Comparison of ENCODE assay signal across 27 cellular contexts in genomic region chr11:125228425-125228824, GRCh38.
DNase-seq lines count a peak whose midpoint lies in the region; ATAC-seq and TF ChIP-seq lines count a peak whose summit lies in the region.
"Had no signal": no experiment of that assay in that cellular context is flagged by ENCODE, and none has a peak within 500 bp of the region (broad histone marks: within the 10 kb centered on the region; RNA-seq: fewer than 3 reads in every experiment).

No MANE protein-coding gene starts in this region.

- H3K4me1 Mint-ChIP-seq in WTC11: peaks cover 58% of the 10 kb centered on the region
- H3K4me1 Mint-ChIP-seq in activated naive CD8-positive, alpha-beta T cell treated with anti-CD3 and anti-CD28 coated beads, Interleukin-2, amount 50 U/mL, for 24 hours: no peaks in the 10 kb centered on the region
- H3K4me1 Mint-ChIP-seq in T-cell: no peaks in the 10 kb centered on the region

- H3K4me3 Mint-ChIP-seq in WTC11: peak overlapping the region; percentile 12; the same call in 1 of the 2 replicates
- H3K4me3 Mint-ChIP-seq in activated naive CD8-positive, alpha-beta T cell treated with anti-CD3 and anti-CD28 coated beads, Interleukin-2, amount 50 U/mL, for 24 hours: no peak overlapping the region
- no peak overlapping the region for H3K4me3 Mint-ChIP-seq in T-cell
- H3K4me3 Mint-ChIP-seq: CD4-positive, alpha-beta T cell had no signal

- no peaks in the 10 kb centered on the region for H3K27me3 ChIP-seq in H7 (ENCODE audit: control insufficient read depth, insufficient read depth, low read length)
- H3K27me3 ChIP-seq: BLaER1 treated with 17β-estradiol and CSF1 and Interleukin-3, amounts not matched to agents 10 nM and 100 nM; SJSA1 had no signal

- POLR2A ChIA-PET in WTC11 (lab: Charles Lee): no interaction called here
- POLR2A ChIA-PET in T-cell (lab: Charles Lee): no interaction called here

- H3K4me3 ChIP-seq in H7 (ENCODE audit: insufficient read depth, low read depth, low read length) (no peak overlapping the region), retinal pigment epithelial cell (ENCODE audit: low read length) (no peak overlapping the region)
- H3K4me3 ChIP-seq: A549; BLaER1 treated with 17β-estradiol and CSF1 and Interleukin-3, amounts not matched to agents 10 nM and 100 nM; GM12878; K562; PC-9; SJSA1 had no signal

- H3K27ac Mint-ChIP-seq in WTC11: peak overlapping the region; percentile 68; the same call in 1 of the 2 replicates
- no peak overlapping the region for H3K27ac Mint-ChIP-seq in activated naive CD8-positive, alpha-beta T cell treated with anti-CD3 and anti-CD28 coated beads, Interleukin-2, amount 50 U/mL, for 24 hours
- no peak overlapping the region for H3K27ac Mint-ChIP-seq in T-cell
- H3K27ac Mint-ChIP-seq: CD4-positive, alpha-beta T cell had no signal

- H3K36me3 Mint-ChIP-seq in WTC11 (no peaks in the 10 kb centered on the region), T-cell (no peaks in the 10 kb centered on the region)
- H3K36me3 Mint-ChIP-seq in activated naive CD8-positive, alpha-beta T cell treated with anti-CD3 and anti-CD28 coated beads, Interleukin-2, amount 50 U/mL, for 24 hours (ENCODE audit: low read depth): no peaks in the 10 kb centered on the region

- ATAC-seq in WTC11 (peak; percentile 67), T-cell (replicated peaks in 1 of 4) (no peak)
- ATAC-seq in activated naive CD8-positive, alpha-beta T cell treated with anti-CD3 and anti-CD28 coated beads, Interleukin-2, amount 50 U/mL, for 24 hours: no peak
- ATAC-seq: A549, GM12878, K562 had no signal

- CTCF ChIA-PET in WTC11 (lab: Charles Lee) (interaction anchor here (0.7 to 1.9 kb wide), 6 partner anchors 29 to 176 kb away, joined by 3 to 7 read pairs (median 3); no protein-coding TSS in a partner anchor), T-cell (lab: Charles Lee) (no interaction called here)

- H3K9me3 Mint-ChIP-seq in WTC11: no peaks in the 10 kb centered on the region
- no peaks in the 10 kb centered on the region for H3K9me3 Mint-ChIP-seq in activated naive CD8-positive, alpha-beta T cell treated with anti-CD3 and anti-CD28 coated beads, Interleukin-2, amount 50 U/mL, for 24 hours
- no peaks in the 10 kb centered on the region for H3K9me3 Mint-ChIP-seq in T-cell
- H3K9me3 Mint-ChIP-seq: CD4-positive, alpha-beta T cell had no signal

- DNase-seq in H7 (peak; percentile 57), WTC11 (ENCODE audit: low spot score) (no peak), left kidney (ENCODE audit: low read depth, low spot score) (peak; percentile 87), retinal pigment epithelial cell (ENCODE audit: low read depth) (peak; percentile 28), NCI-H510A treated with DMSO at 0.1 percent for 48 hours (lab: John Stamatoyannopoulos, UW) (no peak), T-cell (no peak)
- DNase-seq in activated naive CD8-positive, alpha-beta T cell treated with anti-CD3 and anti-CD28 coated beads, Interleukin-2, amount 50 U/mL, for 24 hours: no peak
- DNase-seq: AML-193; CD4-positive, alpha-beta T cell; DMS53; GDM1; Kasumi-1; NCI-H1092 treated with DMSO at 0.1 percent for 48 hours; NCI-H1436; NCI-H187; NCI-H2081 treated with DMSO at 0.1 percent for 48 hours; NCI-H2171; NCI-H226; NCI-H524; NCI-H82; PC-9; Right ventricle myocardium superior had no signal

- H3K27me3 Mint-ChIP-seq in WTC11 (ENCODE audit: low read depth): peaks cover 4% of the 10 kb centered on the region; the same call in 1 of the 2 replicates
- peaks cover 7% of the 10 kb centered on the region for H3K27me3 Mint-ChIP-seq in activated naive CD8-positive, alpha-beta T cell treated with anti-CD3 and anti-CD28 coated beads, Interleukin-2, amount 50 U/mL, for 24 hours
- peaks cover 23 to 26% of the 10 kb centered on the region in 2 donors for H3K27me3 Mint-ChIP-seq in T-cell

- H3K36me3 ChIP-seq in H7 (replicated peaks; ENCODE audit: control insufficient read depth, insufficient read depth, low read length): no peaks in the 10 kb centered on the region
- H3K36me3 ChIP-seq: BLaER1 treated with 17β-estradiol and CSF1 and Interleukin-3, amounts not matched to agents 10 nM and 100 nM; SJSA1 had no signal

- TF ChIP-seq CTCF in WTC11 (IDR thresholded peaks at IDR 0.05): no peak
- no peak for TF ChIP-seq CTCF in retinal pigment epithelial cell (conservative IDR thresholded peaks at IDR 0.05; ENCODE audit: low read depth, low read length)

TF ChIP-seq in WTC11, 78 proteins besides CTCF, POLR2A, EP300 and RAD21:
- no peak for TF ChIP-seq ZNF263 (CRISPR knock-in tag; IDR thresholded peaks at IDR 0.05; ENCODE audit: low read depth)
- no peak for TF ChIP-seq ZNF416 (CRISPR knock-in tag; IDR thresholded peaks at IDR 0.05)
- TF ChIP-seq FOXJ3 (CRISPR knock-in tag; IDR thresholded peaks at IDR 0.05; ENCODE audit: borderline replicate concordance): no peak
- no peak for TF ChIP-seq JUN (CRISPR knock-in tag; IDR thresholded peaks at IDR 0.05)
- no peak for TF ChIP-seq ZNF423 (CRISPR knock-in tag; IDR thresholded peaks at IDR 0.05)
- no peak for TF ChIP-seq SP1 (CRISPR knock-in tag; conservative IDR thresholded peaks at IDR 0.05)
- TF ChIP-seq GTF2I (CRISPR knock-in tag; conservative IDR thresholded peaks at IDR 0.05): no peak
- TF ChIP-seq PRRX2 (CRISPR knock-in tag; IDR thresholded peaks at IDR 0.05): no peak
- no peak for TF ChIP-seq ZNF671 (CRISPR knock-in tag; IDR thresholded peaks at IDR 0.05)
- peak; percentile 79 for TF ChIP-seq ZNF121 (CRISPR knock-in tag; IDR thresholded peaks at IDR 0.05)
- peak; percentile 64 for TF ChIP-seq USF2 (CRISPR knock-in tag; IDR thresholded peaks at IDR 0.05)
- TF ChIP-seq EMX1 (CRISPR knock-in tag; IDR thresholded peaks at IDR 0.05): no peak
- TF ChIP-seq ZNF232 (CRISPR knock-in tag; IDR thresholded peaks at IDR 0.05): no peak
- TF ChIP-seq STAT6 (CRISPR knock-in tag; conservative IDR thresholded peaks at IDR 0.05; ENCODE audit: low read depth): no peak
- TF ChIP-seq USF1 (CRISPR knock-in tag; IDR thresholded peaks at IDR 0.05): peak; percentile 51; the same call in 1 of the 2 replicates
- TF ChIP-seq NFYB (CRISPR knock-in tag; conservative IDR thresholded peaks at IDR 0.05; ENCODE audit: low read depth): no peak

Comparison
In these comparisons a context has a peak if more than half of its experiments do, and no peak if none do; other contexts are left out.
1. DNase-seq: peak in H7 (single experiment), left kidney (single experiment) and retinal pigment epithelial cell (single experiment); none in WTC11 (single experiment), activated naive CD8-positive, alpha-beta T cell treated with anti-CD3 and anti-CD28 coated beads, Interleukin-2, amount 50 U/mL, for 24 hours (single experiment), NCI-H510A treated with DMSO at 0.1 percent for 48 hours (single experiment) and T-cell (0 of 34).